24 cellular contexts compared by ENCODE assay signal in genomic region chr2:190478572-190478971, GRCh38. TPM values are rescaled to one million over a fixed set of nuclear protein-coding genes. Genes with fewer than 3 reads are reported as not detected.
A peak's percentile ranks its signal among the peaks of the same experiment; 100 is the strongest.
DNase-seq lines count a peak whose midpoint lies in the region; FAIRE-seq and TF ChIP-seq lines count a peak whose summit lies in the region.
"Had no signal": no experiment of that assay in that cellular context is flagged by ENCODE, and none has a peak within 500 bp of the region (broad histone marks: within the 10 kb centered on the region; RNA-seq: fewer than 3 reads in every experiment).

No MANE protein-coding gene starts in this region.

- no peak overlapping the region for H3K4me3 Mint-ChIP-seq in activated naive CD8-positive, alpha-beta T cell
- no peak overlapping the region for H3K4me3 Mint-ChIP-seq in activated naive CD8-positive, alpha-beta T cell treated with anti-CD3 and anti-CD28 coated beads for 36 hours
- H3K4me3 Mint-ChIP-seq: B cell; central memory CD8-positive, alpha-beta T cell; H9; stimulated activated memory B cell treated with anti-CD40 and anti-IgM and Interleukin-4, amounts not matched to agents 10 μg/mL and 1 μg/mL and 100 μg/mL, for 72 hours; type B pancreatic cell had no signal

- H3K36me3 Mint-ChIP-seq in activated naive CD8-positive, alpha-beta T cell = peaks cover 15% of the 10 kb centered on the region
- H3K36me3 Mint-ChIP-seq in activated naive CD8-positive, alpha-beta T cell treated with anti-CD3 and anti-CD28 coated beads for 36 hours = peaks cover 37% of the 10 kb centered on the region

- WGBS in tibial nerve, 2 donors = 51 to 53% methylated on average over 2 of the region's 2 CpGs

- H3K9me3 Mint-ChIP-seq in activated naive CD8-positive, alpha-beta T cell (ENCODE audit: low read depth) = no peaks in the 10 kb centered on the region
- peaks cover 5% of the 10 kb centered on the region for H3K9me3 Mint-ChIP-seq in activated naive CD8-positive, alpha-beta T cell treated with anti-CD3 and anti-CD28 coated beads for 36 hours
- H3K9me3 Mint-ChIP-seq: stimulated activated memory B cell treated with anti-CD40 and anti-IgM and Interleukin-4, amounts not matched to agents 10 μg/mL and 1 μg/mL and 100 μg/mL, for 72 hours; type B pancreatic cell had no signal

- peak overlapping the region in 1 of 2 donors; percentile 75 for H3K9ac ChIP-seq in colonic mucosa (ENCODE audit: low read depth in 2 of 2, low read length in 2 of 2)

- H3K27me3 ChIP-seq in colonic mucosa = no peaks in the 10 kb centered on the region
- no peaks in the 10 kb centered on the region for H3K27me3 ChIP-seq in muscle layer of duodenum (ENCODE audit: low read depth, low read length)
- H3K27me3 ChIP-seq in tibial nerve = no peaks in the 10 kb centered on the region
- H3K27me3 ChIP-seq: left lung, ovary had no signal

- peak overlapping the region; percentile 61 for H3K27ac ChIP-seq in colonic mucosa
- H3K27ac ChIP-seq in muscle layer of duodenum (ENCODE audit: low read length) = peak overlapping the region; percentile 28
- peak overlapping the region in 3 of 4 donors; percentile 15 to 82 (median 41) for H3K27ac ChIP-seq in tibial nerve
- H3K27ac ChIP-seq: PC-9 had no signal

- peaks cover 34% of the 10 kb centered on the region for H3K4me1 Mint-ChIP-seq in activated naive CD8-positive, alpha-beta T cell (ENCODE audit: low read depth)
- peaks cover 12% of the 10 kb centered on the region for H3K4me1 Mint-ChIP-seq in activated naive CD8-positive, alpha-beta T cell treated with anti-CD3 and anti-CD28 coated beads for 36 hours
- H3K4me1 Mint-ChIP-seq: B cell; H9; stimulated activated memory B cell treated with anti-CD40 and anti-IgM and Interleukin-4, amounts not matched to agents 10 μg/mL and 1 μg/mL and 100 μg/mL, for 72 hours had no signal

- TF ChIP-seq CTCF in colonic mucosa (IDR thresholded peaks at IDR 0.05) (no peak), tibial nerve (IDR thresholded peaks at IDR 0.05) (no peak), D721Med (IDR thresholded peaks at IDR 0.05; ENCODE audit: insufficient read depth, missing control alignments) (no peak)

- intact Hi-C loops in colonic mucosa (cut with DNase I) = no loop called here

- H3K27me3 Mint-ChIP-seq in activated naive CD8-positive, alpha-beta T cell = no peaks in the 10 kb centered on the region
- H3K27me3 Mint-ChIP-seq in activated naive CD8-positive, alpha-beta T cell treated with anti-CD3 and anti-CD28 coated beads for 36 hours = no peaks in the 10 kb centered on the region
- H3K27me3 Mint-ChIP-seq: B cell; central memory CD8-positive, alpha-beta T cell; stimulated activated memory B cell treated with anti-CD40 and anti-IgM and Interleukin-4, amounts not matched to agents 10 μg/mL and 1 μg/mL and 100 μg/mL, for 72 hours; type B pancreatic cell had no signal

- H3K4me1 ChIP-seq in colonic mucosa (peaks cover 5% of the 10 kb centered on the region), muscle layer of duodenum (ENCODE audit: control insufficient read depth in 1 of 2, insufficient read depth in 2 of 2, low read length in 2 of 2) (peaks cover 3 to 20% of the 10 kb centered on the region in 2 donors), tibial nerve (peaks cover 0 to 43% (median 10%) of the 10 kb centered on the region in 4 donors)
- H3K4me1 ChIP-seq: left lung had no signal

- TF ChIP-seq POLR2A in tibial nerve (IDR thresholded peaks at IDR 0.05) = no peak

- H3K27ac Mint-ChIP-seq in activated naive CD8-positive, alpha-beta T cell = peak overlapping the region; percentile 68
- no peak overlapping the region for H3K27ac Mint-ChIP-seq in activated naive CD8-positive, alpha-beta T cell treated with anti-CD3 and anti-CD28 coated beads for 36 hours
- H3K27ac Mint-ChIP-seq: B cell; stimulated activated memory B cell treated with anti-CD40 and anti-IgM and Interleukin-4, amounts not matched to agents 10 μg/mL and 1 μg/mL and 100 μg/mL, for 72 hours; type B pancreatic cell had no signal

- no peak for TF ChIP-seq EP300 in tibial nerve (IDR thresholded peaks at IDR 0.05)

- no peak for DNase-seq in activated naive CD8-positive, alpha-beta T cell treated with anti-CD3 and anti-CD28 coated beads for 36 hours
- no peak for DNase-seq in colonic mucosa
- no peak for DNase-seq in tibial nerve (ENCODE audit: low spot score in 2 of 2)
- DNase-seq in cortex of kidney (lab: John Stamatoyannopoulos, UW) = no peak
- DNase-seq in activated T-cell treated with anti-CD3 and anti-CD28 coated beads, Interleukin-2, amount 50 U/mL, for 1 hour = no peak
- no peak for DNase-seq in D721Med (ENCODE audit: insufficient read length, low spot score)
- DNase-seq: 8988T; activated CD4-positive, alpha-beta T cell treated with anti-CD3 and anti-CD28 coated beads, Interleukin-2, amount 50 U/mL, for 1 hour; activated CD8-positive, alpha-beta memory T cell treated with anti-CD3 and anti-CD28 coated beads, Interleukin-2, amount 50 U/mL, for 48 hours; effector CD8-positive, alpha-beta T cell; EL; H9; KG1; left lung; NCI-H1930; ovary; PC-9; T-helper 1 cell had no signal

- H3K4me3 ChIP-seq in colonic mucosa = no peak overlapping the region
- H3K4me3 ChIP-seq in muscle layer of duodenum (ENCODE audit: low read depth in 1 of 2, low read length in 2 of 2) = peak overlapping the region; percentile 8 to 18
- peak overlapping the region in 1 of 4 donors; percentile 28 for H3K4me3 ChIP-seq in tibial nerve
- H3K4me3 ChIP-seq: left lung, ovary, PC-9 had no signal

- H3K36me3 ChIP-seq in colonic mucosa = no peaks in the 10 kb centered on the region
- H3K36me3 ChIP-seq in muscle layer of duodenum (ENCODE audit: control insufficient read depth in 1 of 2, insufficient read depth in 2 of 2, low read length in 2 of 2) = no peaks in the 10 kb centered on the region
- H3K36me3 ChIP-seq in tibial nerve = no peaks in the 10 kb centered on the region
- H3K36me3 ChIP-seq: left lung, ovary had no signal

- FAIRE-seq in D721Med (lab: Jason Lieb, UNC) = no peak

- H3K9me3 ChIP-seq in colonic mucosa (no peaks in the 10 kb centered on the region), muscle layer of duodenum (ENCODE audit: control insufficient read depth in 1 of 2, low read length in 2 of 2) (no peaks in the 10 kb centered on the region), tibial nerve (no peaks in the 10 kb centered on the region)
- H3K9me3 ChIP-seq: left lung, ovary had no signal

RNA-seq across cellular contexts. Expression of gene NEMP2, which starts 56.0 kb away (rescaled TPM):
- 10 to 100 TPM; 14.5 to 15.7 TPM for total RNA-seq in activated naive CD8-positive, alpha-beta T cell treated with anti-CD3 and anti-CD28 coated beads for 36 hours
- total RNA-seq in colonic mucosa (1 to 10 TPM; 3.6 to 5.1 TPM), tibial nerve (1 to 10 TPM; 1.8 to 7.2 (median 3.1) TPM)
